Comparison of ENCODE assay signal across 16 cellular contexts in genomic region chr19:18085702-18086457, GRCh38. TPM values are rescaled to one million over a fixed set of nuclear protein-coding genes. Genes with fewer than 3 reads are reported as not detected.
DNase-seq lines count a peak whose midpoint lies in the region; ATAC-seq, FAIRE-seq and TF ChIP-seq lines count a peak whose summit lies in the region.
"Had no signal": no experiment of that assay in that cellular context is flagged by ENCODE, and none has a peak within 500 bp of the region (broad histone marks: within the 10 kb centered on the region; RNA-seq: fewer than 3 reads in every experiment).

No MANE protein-coding gene starts in this region.

- peak overlapping the region; percentile 91 for H3K4me3 Mint-ChIP-seq in CD4-positive, alpha-beta T cell
- H3K4me3 Mint-ChIP-seq in activated CD4-positive, alpha-beta memory T cell treated with anti-CD3 and anti-CD28 coated beads, Interleukin-2, amount 10 ng/mL, durations not matched to agents 7 days and 5 days: peak overlapping the region; percentile 97

- no peaks in the 10 kb centered on the region for H3K27me3 ChIP-seq in CD4-positive, alpha-beta T cell (ENCODE audit: control insufficient read depth, insufficient read depth, low read length)
- H3K27me3 ChIP-seq in mononuclear cell (ENCODE audit: insufficient read depth, low read length): no peaks in the 10 kb centered on the region
- peaks cover 4% of the 10 kb centered on the region for H3K27me3 ChIP-seq in hepatocyte
- H3K27me3 ChIP-seq: ascending aorta had no signal

- no peak for DNase-seq in CD4-positive, alpha-beta T cell
- DNase-seq in GM12865 (ENCODE audit: low read depth) (no peak), hepatocyte (ENCODE audit: low spot score) (no peak), frontal cortex (ENCODE audit: low spot score in 2 of 2) (no peak)
- DNase-seq in activated CD4-positive, alpha-beta memory T cell treated with anti-CD3 and anti-CD28 coated beads, Interleukin-2, amount 10 ng/mL, durations not matched to agents 7 days and 5 days: no peak
- DNase-seq: EL, KBM-7, kidney, NCI-H1436 treated with DMSO at 0.1 percent for 48 hours, stomach had no signal

- H3K27me3 Mint-ChIP-seq in CD4-positive, alpha-beta T cell: no peaks in the 10 kb centered on the region
- no peaks in the 10 kb centered on the region for H3K27me3 Mint-ChIP-seq in activated CD4-positive, alpha-beta memory T cell treated with anti-CD3 and anti-CD28 coated beads, Interleukin-2, amount 10 ng/mL, durations not matched to agents 7 days and 5 days

- H3K4me1 ChIP-seq in mononuclear cell (ENCODE audit: insufficient read depth, low read length): peaks cover 59% of the 10 kb centered on the region
- no peaks in the 10 kb centered on the region for H3K4me1 ChIP-seq in hepatocyte (ENCODE audit: insufficient read depth)

- H2AFZ ChIP-seq in hepatocyte: no peak overlapping the region

- H3K9me2 ChIP-seq in hepatocyte (replicated peaks; ENCODE audit: insufficient read depth): no peaks in the 10 kb centered on the region

- WGBS in hepatocyte (ENCODE audit: low lambda C conversion rate, missing lambda C conversion rate): 85% methylated on average over 8 of the region's 8 CpGs

- H3K79me2 ChIP-seq in hepatocyte: no peaks in the 10 kb centered on the region

- FAIRE-seq in frontal cortex (lab: Jason Lieb, UNC): no peak
- FAIRE-seq: colon, kidney had no signal

- peak overlapping the region; percentile 98 for H3K27ac Mint-ChIP-seq in CD4-positive, alpha-beta T cell
- peak overlapping the region; percentile 98 for H3K27ac Mint-ChIP-seq in activated CD4-positive, alpha-beta memory T cell treated with anti-CD3 and anti-CD28 coated beads, Interleukin-2, amount 10 ng/mL, durations not matched to agents 7 days and 5 days

- H3K4me1 Mint-ChIP-seq in CD4-positive, alpha-beta T cell (ENCODE audit: low read depth): peaks cover 70% of the 10 kb centered on the region
- H3K4me1 Mint-ChIP-seq in activated CD4-positive, alpha-beta memory T cell treated with anti-CD3 and anti-CD28 coated beads, Interleukin-2, amount 10 ng/mL, durations not matched to agents 7 days and 5 days: peaks cover 66% of the 10 kb centered on the region

- H3K27ac ChIP-seq in CD4-positive, alpha-beta T cell (ENCODE audit: low read depth, low read length): peak overlapping the region; percentile 82
- no peak overlapping the region for H3K27ac ChIP-seq in hepatocyte
- H3K27ac ChIP-seq: ascending aorta, SK-N-MC had no signal

- no peak overlapping the region for H3K4me2 ChIP-seq in hepatocyte
- H3K4me2 ChIP-seq: smooth muscle cell had no signal

- peaks cover 34% of the 10 kb centered on the region for H3K36me3 Mint-ChIP-seq in CD4-positive, alpha-beta T cell (ENCODE audit: low read depth)
- H3K36me3 Mint-ChIP-seq in activated CD4-positive, alpha-beta memory T cell treated with anti-CD3 and anti-CD28 coated beads, Interleukin-2, amount 10 ng/mL, durations not matched to agents 7 days and 5 days (ENCODE audit: low read depth): peaks cover 31% of the 10 kb centered on the region

- intact Hi-C loops in CD4-positive, alpha-beta T cell (cut with DNase I, micrococcal nuclease): no loop called here

- H3K9me3 Mint-ChIP-seq in CD4-positive, alpha-beta T cell: no peaks in the 10 kb centered on the region
- H3K9me3 Mint-ChIP-seq in activated CD4-positive, alpha-beta memory T cell treated with anti-CD3 and anti-CD28 coated beads, Interleukin-2, amount 10 ng/mL, durations not matched to agents 7 days and 5 days: peaks cover 4% of the 10 kb centered on the region

- POLR2A ChIA-PET in CD4-positive, alpha-beta T cell (lab: Charles Lee): interaction anchor here (0.9 to 7.9 kb wide), 9 partner anchors 13 to 195 kb away, joined by 3 to 99 read pairs (median 7); partner anchors contain the start of genes JUND and MAST3
- POLR2A ChIA-PET in activated CD4-positive, alpha-beta memory T cell treated with anti-CD3 and anti-CD28 coated beads, Interleukin-2, amount 10 ng/mL, durations not matched to agents 7 days and 5 days (lab: Charles Lee): interaction anchor here (1.1 to 3.2 kb wide), 10 partner anchors 12 to 194 kb away, joined by 3 to 23 read pairs (median 8); partner anchors contain the start of gene MAST3

- H3K36me3 ChIP-seq in hepatocyte (replicated peaks; ENCODE audit: insufficient read depth, low read depth): no peaks in the 10 kb centered on the region
- H3K36me3 ChIP-seq: ascending aorta had no signal

- H4K20me1 ChIP-seq in hepatocyte (ENCODE audit: insufficient read depth, poor library complexity, severe bottlenecking): no peaks in the 10 kb centered on the region

- TF ChIP-seq CTCF in CD4-positive, alpha-beta T cell (IDR thresholded peaks at IDR 0.05): no peak
- TF ChIP-seq CTCF in GM12865 (IDR thresholded peaks at IDR 0.05; ENCODE audit: insufficient read depth, low read depth, low read length, missing control alignments) (no peak), hepatocyte (IDR thresholded peaks at IDR 0.05; ENCODE audit: poor library complexity) (no peak)

- CTCF ChIA-PET in CD4-positive, alpha-beta T cell (lab: Charles Lee): no interaction called here
- CTCF ChIA-PET in activated CD4-positive, alpha-beta memory T cell treated with anti-CD3 and anti-CD28 coated beads, Interleukin-2, amount 10 ng/mL, durations not matched to agents 7 days and 5 days (lab: Charles Lee): interaction anchor here (1.2 to 2.0 kb wide), 5 partner anchors 25 to 67 kb away, joined by 3 to 6 read pairs (median 4); partner anchors contain the start of gene PIK3R2

- peak overlapping the region; percentile 83 for H3K4me3 ChIP-seq in GM12865 (ENCODE audit: low read depth, low read length)
- H3K4me3 ChIP-seq in mononuclear cell (ENCODE audit: low read length): peak overlapping the region; percentile 61
- no peak overlapping the region for H3K4me3 ChIP-seq in hepatocyte
- H3K4me3 ChIP-seq: SK-N-MC, smooth muscle cell had no signal

- ATAC-seq in CD4-positive, alpha-beta T cell (ENCODE audit: poor library complexity): no peak
- no peak for ATAC-seq in HG03097 (IDR thresholded peaks at IDR 0.05; ENCODE audit: low FRiP score, unreplicated experiment)

- no peaks in the 10 kb centered on the region for H3K9me3 ChIP-seq in CD4-positive, alpha-beta T cell (ENCODE audit: control insufficient read depth, low read length)
- H3K9me3 ChIP-seq in mononuclear cell (ENCODE audit: low read depth, low read length) (no peaks in the 10 kb centered on the region), hepatocyte (ENCODE audit: low read depth) (no peaks in the 10 kb centered on the region)
- H3K9me3 ChIP-seq: ascending aorta, stomach had no signal

RNA-seq across cellular contexts. Expression of gene IL12RB1, which starts 0.9 kb away (rescaled TPM):
- 10 to 100 TPM; 20.5 to 22.5 TPM for total RNA-seq in CD4-positive, alpha-beta T cell
- 10 to 100 TPM; 66.1 to 70.6 TPM for total RNA-seq in activated CD4-positive, alpha-beta memory T cell treated with anti-CD3 and anti-CD28 coated beads, Interleukin-2, amount 10 ng/mL, durations not matched to agents 7 days and 5 days
- total RNA-seq in mononuclear cell: 26.9 TPM
- not detected in 2 replicates for total RNA-seq in hepatocyte
- polyA plus RNA-seq in hepatocyte: not detected in 2 replicates
- total RNA-seq in frontal cortex: 0.41 TPM
- total RNA-seq: smooth muscle cell had no signal
- polyA plus RNA-seq: smooth muscle cell had no signal

RNA-seq across cellular contexts. Expression of gene MAST3, which starts 11.7 kb away (rescaled TPM):
- 10 to 100 TPM; 16.1 to 16.4 TPM for total RNA-seq in CD4-positive, alpha-beta T cell
- total RNA-seq in activated CD4-positive, alpha-beta memory T cell treated with anti-CD3 and anti-CD28 coated beads, Interleukin-2, amount 10 ng/mL, durations not matched to agents 7 days and 5 days: 10 to 100 TPM; 29.2 to 29.9 TPM
- total RNA-seq in mononuclear cell: 6.7 TPM
- 5.5 and 9.7 TPM in 2 replicates for total RNA-seq in hepatocyte
- polyA plus RNA-seq in hepatocyte: 10.3 and 11.1 TPM in 2 replicates
- 4.5 TPM for total RNA-seq in frontal cortex

Comparison
In these comparisons a context has a peak if more than half of its experiments do, and no peak if none do; other contexts are left out.
1. RNA of gene IL12RB1, which starts 0.9 kb away (total RNA-seq): 66.1 to 70.6 TPM in activated CD4-positive, alpha-beta memory T cell treated with anti-CD3 and anti-CD28 coated beads, Interleukin-2, amount 10 ng/mL, durations not matched to agents 7 days and 5 days, 26.9 TPM in mononuclear cell (single experiment) and 20.5 to 22.5 TPM in CD4-positive, alpha-beta T cell; 0.41 TPM in frontal cortex (single experiment) and not detected in hepatocyte; every median in the first group is over 10 times any median in the second.